15 cellular contexts compared by ENCODE assay signal in the genomic region with DNA sequence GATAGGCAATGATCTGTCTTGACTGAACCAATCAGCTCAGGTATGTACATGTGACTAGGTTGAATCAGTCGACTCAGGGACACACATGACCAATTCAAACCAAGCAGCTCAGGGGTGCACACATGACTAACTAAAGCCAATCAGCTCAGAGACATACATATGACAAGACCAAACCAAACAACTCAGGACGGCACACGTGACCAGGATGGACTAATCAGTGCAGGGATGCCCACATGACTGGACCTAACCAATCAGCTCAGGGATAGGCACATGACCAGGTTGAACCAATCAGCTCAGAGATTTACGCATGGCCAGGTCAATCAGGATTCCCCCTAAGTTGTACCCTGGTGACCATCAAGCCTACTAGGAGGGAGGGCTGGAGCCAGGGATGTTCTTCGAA.
DNase-seq lines count a peak whose midpoint lies in the region; ATAC-seq, FAIRE-seq and TF ChIP-seq lines count a peak whose summit lies in the region.
"Had no signal": no experiment of that assay in that cellular context is flagged by ENCODE, and none has a peak within 500 bp of the region (broad histone marks: within the 10 kb centered on the region; RNA-seq: fewer than 3 reads in every experiment).

No MANE protein-coding gene starts in this region.

- FAIRE-seq in HepG2 (lab: Jason Lieb, UNC), result no peak
- FAIRE-seq: H54 had no signal

- no peak for TF ChIP-seq POLR2A in HepG2 (IDR thresholded peaks at IDR 0.05; ENCODE audit: insufficient read depth in 1 of 2, low read depth in 2 of 2, low read length in 2 of 2)
- TF ChIP-seq POLR2A in right lobe of liver (IDR thresholded peaks at IDR 0.05), result no peak
- TF ChIP-seq POLR2A in testis (IDR thresholded peaks at IDR 0.05), result no peak

- H3K9me3 Mint-ChIP-seq in activated T-helper 17 cell treated with anti-CD3 and anti-CD28 coated beads, Interleukin-2, amount 50 U/mL, for 72 hours, result no peaks in the 10 kb centered on the region
- no peaks in the 10 kb centered on the region for H3K9me3 Mint-ChIP-seq in T-helper 2 cell treated with Interferon-gamma antibody and Interleukin-4, amounts not matched to agents 5 μg/mL and 100 μg/mL, for 36 hours

- no peak overlapping the region for H3K9ac ChIP-seq in HepG2 (ENCODE audit: insufficient read depth, low read depth, low read length)
- H3K9ac ChIP-seq: BLaER1 treated with 17β-estradiol and CSF1 and Interleukin-3, amounts not matched to agents 10 nM and 100 nM; SK-N-SH had no signal

- no peaks in the 10 kb centered on the region for H3K79me2 ChIP-seq in HepG2 (ENCODE audit: insufficient read depth, low read length)

- WGBS in HepG2 (ENCODE audit: low lambda C conversion rate), result 20% methylated on average over 5 of the region's 5 CpGs
- WGBS in right lobe of liver (ENCODE audit: insufficient coverage, low coverage, low lambda C conversion rate, missing lambda C conversion rate), result no CpG with 5 or more reads among the region's 5 CpGs
- 60 to 81% methylated on average over 4 to 5 of the region's 5 CpGs for WGBS in testis, 2 donors

- H3K4me3 Mint-ChIP-seq in activated T-helper 17 cell treated with anti-CD3 and anti-CD28 coated beads, Interleukin-2, amount 50 U/mL, for 72 hours, result no peak overlapping the region
- H3K4me3 Mint-ChIP-seq in T-helper 2 cell treated with Interferon-gamma antibody and Interleukin-4, amounts not matched to agents 5 μg/mL and 100 μg/mL, for 36 hours, result no peak overlapping the region

- no peak overlapping the region for H3K4me3 ChIP-seq in HepG2 (replicated peaks in 1 of 3; ENCODE audit: insufficient read depth in 1 of 3, low read depth in 2 of 3, low read length in 3 of 3)
- H3K4me3 ChIP-seq in right lobe of liver, result no peak overlapping the region
- no peak overlapping the region for H3K4me3 ChIP-seq in testis
- H3K4me3 ChIP-seq: BLaER1 treated with 17β-estradiol and CSF1 and Interleukin-3, amounts not matched to agents 10 nM and 100 nM had no signal

- TF ChIP-seq CTCF in HepG2 (CRISPR knock-in tag; IDR thresholded peaks at IDR 0.05), result no peak
- no peak for TF ChIP-seq CTCF in right lobe of liver (IDR thresholded peaks at IDR 0.05)
- no peak for TF ChIP-seq CTCF in testis (IDR thresholded peaks at IDR 0.05)

- H3K36me3 ChIP-seq in HepG2 (replicated peaks in 1 of 2; ENCODE audit: control insufficient read depth in 1 of 2, insufficient read depth in 2 of 2, low read length in 2 of 2) (no peaks in the 10 kb centered on the region), right lobe of liver (no peaks in the 10 kb centered on the region), KOPT-K1 (ENCODE audit: insufficient read depth, low read length) (peaks cover 25% of the 10 kb centered on the region), testis (ENCODE audit: low read depth, missing control alignments) (no peaks in the 10 kb centered on the region)

- TF ChIP-seq EP300 in HepG2 (IDR thresholded peaks at IDR 0.05; ENCODE audit: low read depth in 2 of 2, low read length in 2 of 2) (no peak), HepG2 (CRISPR knock-in tag; IDR thresholded peaks at IDR 0.05; ENCODE audit: borderline replicate concordance) (no peak)

- intact Hi-C loops in HepG2 (cut with micrococcal nuclease; ENCODE audit: unreplicated experiment), result no loop called here
- intact Hi-C loops in right lobe of liver (cut with DNase I), result no loop called here
- intact Hi-C loops in testis (cut with DNase I; ENCODE audit: low total_unique reads), result no loop called here

- H2AFZ ChIP-seq in HepG2 (ENCODE audit: low read length), result no peak overlapping the region

- H3K36me3 Mint-ChIP-seq in activated T-helper 17 cell treated with anti-CD3 and anti-CD28 coated beads, Interleukin-2, amount 50 U/mL, for 72 hours (ENCODE audit: low read depth), result no peaks in the 10 kb centered on the region
- H3K36me3 Mint-ChIP-seq in T-helper 2 cell treated with Interferon-gamma antibody and Interleukin-4, amounts not matched to agents 5 μg/mL and 100 μg/mL, for 36 hours (ENCODE audit: low read depth), result no peaks in the 10 kb centered on the region

- no peak overlapping the region for H3K4me2 ChIP-seq in HepG2 (ENCODE audit: low read depth, low read length)
- H3K4me2 ChIP-seq: SK-N-SH had no signal

- in situ Hi-C loops in HepG2 (cut with HindIII; ENCODE audit: extremely low pct_ligation_motif_present, low pct_unique_long_range_greater_than_20kb), result no loop called here

- POLR2A ChIA-PET in HepG2 (lab: Yijun Ruan, JAX), result no interaction called here

- TF ChIP-seq RAD21 in HepG2 (CRISPR knock-in tag; IDR thresholded peaks at IDR 0.05), result no peak

- CTCF ChIA-PET in HepG2 (lab: Yijun Ruan, JAX; ENCODE audit: low intra/inter-chr PET ratio, low total read pairs), result no interaction called here

- H3K27ac ChIP-seq in HepG2 (ENCODE audit: extremely low read length, insufficient read depth, low read length) (no peak overlapping the region), right lobe of liver (no peak overlapping the region), KOPT-K1 (ENCODE audit: low read depth, low read length, poor library complexity, severe bottlenecking) (peak overlapping the region; percentile 100), testis (no peak overlapping the region)
- H3K27ac ChIP-seq: BLaER1 treated with 17β-estradiol and CSF1 and Interleukin-3, amounts not matched to agents 10 nM and 100 nM; HL-60 had no signal

- ATAC-seq in HepG2 (no peak), right lobe of liver (no peak), esophagus mucosa (no peak)
- peak; percentile 44 for ATAC-seq in activated T-helper 17 cell treated with anti-CD3 and anti-CD28 coated beads, Interleukin-2, amount 50 U/mL, for 72 hours (replicated peaks)

- H3K27me3 Mint-ChIP-seq in activated T-helper 17 cell treated with anti-CD3 and anti-CD28 coated beads, Interleukin-2, amount 50 U/mL, for 72 hours, result no peaks in the 10 kb centered on the region
- no peaks in the 10 kb centered on the region for H3K27me3 Mint-ChIP-seq in T-helper 2 cell treated with Interferon-gamma antibody and Interleukin-4, amounts not matched to agents 5 μg/mL and 100 μg/mL, for 36 hours (ENCODE audit: low read depth)

- no peak overlapping the region for H3K27ac Mint-ChIP-seq in activated T-helper 17 cell treated with anti-CD3 and anti-CD28 coated beads, Interleukin-2, amount 50 U/mL, for 72 hours
- H3K27ac Mint-ChIP-seq in T-helper 2 cell treated with Interferon-gamma antibody and Interleukin-4, amounts not matched to agents 5 μg/mL and 100 μg/mL, for 36 hours, result no peak overlapping the region

- no peaks in the 10 kb centered on the region for H3K4me1 ChIP-seq in HepG2 (ENCODE audit: insufficient read depth, low read length)
- peaks cover 0 to 5% (median 0%) of the 10 kb centered on the region in 4 donors for H3K4me1 ChIP-seq in right lobe of liver
- H3K4me1 ChIP-seq in testis, result peaks cover 6% of the 10 kb centered on the region

- H3K27me3 ChIP-seq in HepG2 (ENCODE audit: control insufficient read depth in 1 of 2, insufficient read depth in 2 of 2, low read length in 2 of 2) (no peaks in the 10 kb centered on the region), right lobe of liver (no peaks in the 10 kb centered on the region), testis (no peaks in the 10 kb centered on the region)
- H3K27me3 ChIP-seq: BLaER1 treated with 17β-estradiol and CSF1 and Interleukin-3, amounts not matched to agents 10 nM and 100 nM had no signal

- BruUV-seq in HepG2 (replicated peaks; lab: Mats Ljungman, UMichigan), result no TSS peak

- DNase-seq in HepG2 (ENCODE audit: low spot score) (no peak), right lobe of liver (no peak), testis (peak; percentile 78)
- no peak for DNase-seq in T-helper 2 cell treated with Interferon-gamma antibody and Interleukin-4, amounts not matched to agents 5 μg/mL and 100 μg/mL, for 36 hours (ENCODE audit: low spot score)
- DNase-seq: DMS 273 treated with DMSO at 0.1 percent for 48 hours, NCI-H1417 treated with DMSO at 0.1 percent for 48 hours, NCI-H345, NCI-H526 treated with DMSO at 0.1 percent for 48 hours, SK-N-SH had no signal

- H3K4me1 Mint-ChIP-seq in activated T-helper 17 cell treated with anti-CD3 and anti-CD28 coated beads, Interleukin-2, amount 50 U/mL, for 72 hours, result no peaks in the 10 kb centered on the region
- peaks cover 15% of the 10 kb centered on the region for H3K4me1 Mint-ChIP-seq in T-helper 2 cell treated with Interferon-gamma antibody and Interleukin-4, amounts not matched to agents 5 μg/mL and 100 μg/mL, for 36 hours (ENCODE audit: low read depth)

- H3K9me3 ChIP-seq in HepG2 (ENCODE audit: low read length) (0 out of 2 replicates have a peak, but pooled peaks cover 8% of the 10 kb centered on the region), right lobe of liver (no peaks in the 10 kb centered on the region), KOPT-K1 (ENCODE audit: insufficient read depth, low read length, poor library complexity, severe bottlenecking) (no peaks in the 10 kb centered on the region), testis (no peaks in the 10 kb centered on the region)
- H3K9me3 ChIP-seq: SK-N-SH had no signal

- no peaks in the 10 kb centered on the region for H4K20me1 ChIP-seq in HepG2 (ENCODE audit: insufficient read depth, low read length)

TF ChIP-seq in HepG2, 621 proteins besides CTCF, POLR2A, EP300 and RAD21 (continues in another document):
- TF ChIP-seq, protein P1, sequence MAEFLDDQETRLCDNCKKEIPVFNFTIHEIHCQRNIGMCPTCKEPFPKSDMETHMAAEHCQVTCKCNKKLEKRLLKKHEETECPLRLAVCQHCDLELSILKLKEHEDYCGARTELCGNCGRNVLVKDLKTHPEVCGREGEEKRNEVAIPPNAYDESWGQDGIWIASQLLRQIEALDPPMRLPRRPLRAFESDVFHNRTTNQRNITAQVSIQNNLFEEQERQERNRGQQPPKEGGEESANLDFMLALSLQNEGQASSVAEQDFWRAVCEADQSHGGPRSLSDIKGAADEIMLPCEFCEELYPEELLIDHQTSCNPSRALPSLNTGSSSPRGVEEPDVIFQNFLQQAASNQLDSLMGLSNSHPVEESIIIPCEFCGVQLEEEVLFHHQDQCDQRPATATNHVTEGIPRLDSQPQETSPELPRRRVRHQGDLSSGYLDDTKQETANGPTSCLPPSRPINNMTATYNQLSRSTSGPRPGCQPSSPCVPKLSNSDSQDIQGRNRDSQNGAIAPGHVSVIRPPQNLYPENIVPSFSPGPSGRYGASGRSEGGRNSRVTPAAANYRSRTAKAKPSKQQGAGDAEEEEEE (CRISPR knock-in tag; IDR thresholded peaks at IDR 0.05; ENCODE audit: borderline replicate concordance), result no peak
